Comparison of ENCODE assay signal across 27 cellular contexts in the genomic region with DNA sequence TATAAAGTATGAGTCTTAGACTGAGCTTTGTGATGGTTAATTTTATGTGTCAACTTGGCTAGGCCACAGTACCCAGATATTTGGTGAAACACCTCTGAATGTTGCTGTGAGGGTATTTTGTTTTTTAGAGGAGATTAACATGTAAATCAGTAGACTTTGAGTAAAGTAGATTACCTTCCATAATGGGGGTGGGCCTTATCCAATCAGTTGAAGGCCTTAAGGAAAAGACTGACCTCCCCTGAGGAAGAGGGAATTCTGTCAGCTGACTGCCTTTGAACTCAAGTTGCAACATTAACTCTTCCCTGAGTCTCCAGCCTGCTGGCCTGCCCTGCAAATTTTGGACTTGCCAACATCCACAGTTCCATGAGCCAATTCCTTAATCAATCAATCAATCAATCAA.
"Had no signal": no experiment of that assay in that cellular context is flagged by ENCODE, and none has a peak within 500 bp of the region (broad histone marks: within the 10 kb centered on the region; RNA-seq: fewer than 3 reads in every experiment).

No MANE protein-coding gene starts in this region.

- H3K79me2 ChIP-seq: parathyroid adenoma had no signal

- H3K4me1 Mint-ChIP-seq: neural progenitor cell; stimulated activated naive B cell treated with anti-CD40 and anti-IgM and Interleukin-4, amounts not matched to agents 10 μg/mL and 1 μg/mL and 100 μg/mL, for 72 hours had no signal

- H3K27me3 ChIP-seq: neural progenitor cell, ovary, right lobe of liver, sigmoid colon, thyroid gland, upper lobe of left lung, vagina had no signal

- H3K9me3 Mint-ChIP-seq: natural killer cell; neural progenitor cell; stimulated activated naive B cell treated with anti-CD40 and anti-IgM and Interleukin-4, amounts not matched to agents 10 μg/mL and 1 μg/mL and 100 μg/mL, for 72 hours; stimulated activated naive CD8-positive, alpha-beta T cell treated with anti-CD3 and anti-CD28 coated beads, Interleukin-15, Interleukin-2, amounts not matched to agents 100 ng/mL and 50 ng/mL, for 24 hours had no signal

- DNase-seq: natural killer cell; occipital lobe; ovary; posterior cingulate gyrus; psoas muscle; right cardiac atrium; right lobe of liver; sigmoid colon; small intestine; stimulated activated CD4-positive, alpha-beta T cell treated with anti-CD3 and anti-CD28 coated beads, Interleukin-15, amount 100 ng/mL, for 24 hours; stimulated activated CD4-positive, alpha-beta T cell treated with anti-CD3 and anti-CD28 coated beads, Interleukin-2, amount 100 ng/mL, for 24 hours; stimulated activated CD4-positive, alpha-beta T cell treated with anti-CD3 and anti-CD28 coated beads, Interleukin-2, amount 100 ng/mL, for 48 hours; stimulated activated CD4-positive, alpha-beta T cell treated with anti-CD3 and anti-CD28 coated beads, Interleukin-4, amount 100 ng/mL, for 24 hours; stimulated activated naive B cell treated with anti-CD40 and anti-IgM and Interleukin-4, amounts not matched to agents 10 μg/mL and 1 μg/mL and 100 μg/mL, for 72 hours; stimulated activated naive CD4-positive, alpha-beta T cell treated with Interleukin-2 at 50 U/mL for 16 hours; stomach; thyroid gland; upper lobe of left lung had no signal

- H3K27me3 Mint-ChIP-seq: progenitor cell of endocrine pancreas had no signal

- H3K9ac ChIP-seq: neural progenitor cell, parathyroid adenoma had no signal

- H3K4me3 Mint-ChIP-seq: natural killer cell; neural progenitor cell; stimulated activated effector memory CD8-positive, alpha-beta T cell treated with anti-CD3 and anti-CD28 coated beads, Interleukin-12 subunit alpha, Interleukin-12 subunit beta, amount 100 ng/mL, for 72 hours; stimulated activated naive B cell treated with anti-CD40 and anti-IgM and Interleukin-4, amounts not matched to agents 10 μg/mL and 1 μg/mL and 100 μg/mL, for 72 hours; stimulated activated naive CD8-positive, alpha-beta T cell treated with anti-CD3 and anti-CD28 coated beads, Interleukin-15, Interleukin-2, amounts not matched to agents 100 ng/mL and 50 ng/mL, for 24 hours had no signal

- H3K27ac ChIP-seq: neural progenitor cell, ovary, parathyroid adenoma, psoas muscle, right lobe of liver, sigmoid colon, stomach, thoracic aorta, thyroid gland, tibial nerve, upper lobe of left lung, vagina had no signal

- FAIRE-seq: small intestine, urothelium cell line had no signal

- H3K36me3 ChIP-seq: neural progenitor cell, ovary, right lobe of liver, sigmoid colon, stomach, thoracic aorta, thyroid gland, tibial nerve, upper lobe of left lung, vagina had no signal

- H2AFZ ChIP-seq: neural progenitor cell, parathyroid adenoma had no signal

- H3K4me3 ChIP-seq: neural progenitor cell, ovary, psoas muscle, right lobe of liver, sigmoid colon, stomach, thoracic aorta, thyroid gland, tibial nerve, upper lobe of left lung, vagina had no signal

- H3K27ac Mint-ChIP-seq: natural killer cell; neural progenitor cell; progenitor cell of endocrine pancreas; stimulated activated effector memory CD8-positive, alpha-beta T cell treated with anti-CD3 and anti-CD28 coated beads, Interleukin-12 subunit alpha, Interleukin-12 subunit beta, amount 100 ng/mL, for 72 hours; stimulated activated naive B cell treated with anti-CD40 and anti-IgM and Interleukin-4, amounts not matched to agents 10 μg/mL and 1 μg/mL and 100 μg/mL, for 72 hours; stimulated activated naive CD8-positive, alpha-beta T cell treated with anti-CD3 and anti-CD28 coated beads, Interleukin-15, Interleukin-2, amounts not matched to agents 100 ng/mL and 50 ng/mL, for 24 hours had no signal

- H3K4me2 ChIP-seq: neural progenitor cell had no signal

- H3K9me3 ChIP-seq: ovary, psoas muscle, right lobe of liver, sigmoid colon, stomach, thoracic aorta, thyroid gland, tibial nerve, upper lobe of left lung, vagina had no signal

- H3K4me1 ChIP-seq: neural progenitor cell, parathyroid adenoma, psoas muscle, right lobe of liver, sigmoid colon, stomach, thyroid gland, tibial nerve, upper lobe of left lung, vagina had no signal

- H3K36me3 Mint-ChIP-seq: natural killer cell; neural progenitor cell; stimulated activated effector memory CD8-positive, alpha-beta T cell treated with anti-CD3 and anti-CD28 coated beads, Interleukin-12 subunit alpha, Interleukin-12 subunit beta, amount 100 ng/mL, for 72 hours; stimulated activated naive B cell treated with anti-CD40 and anti-IgM and Interleukin-4, amounts not matched to agents 10 μg/mL and 1 μg/mL and 100 μg/mL, for 72 hours had no signal
